ENCODE assay signal across 8 cellular contexts in genomic region chr22:19717691-19718254, GRCh38.
A peak's percentile ranks its signal among the peaks of the same experiment; 100 is the strongest.
DNase-seq lines count a peak whose midpoint lies in the region; ATAC-seq lines count a peak whose summit lies in the region.

No MANE protein-coding gene starts in this region.

- DNase-seq in ACHN = peak; percentile 57
- DNase-seq in NCI-H1048 (lab: John Stamatoyannopoulos, UW) = peak; percentile 26
- DNase-seq in activated CD4-positive, alpha-beta T cell treated with anti-CD3 and anti-CD28 coated beads for 1 hour = peak; percentile 76
- peak; percentile 59 for DNase-seq in cerebellar cortex (ENCODE audit: low spot score)
- DNase-seq in kidney glomerular epithelial cell (lab: John Stamatoyannopoulos, UW) = peak; percentile 29
- DNase-seq in stimulated activated CD4-positive, alpha-beta T cell treated with anti-CD3 and anti-CD28 coated beads, Interleukin-1b, Interleukin-23, amount 100 ng/mL, for 1 hour (ENCODE audit: low read depth in 2 of 2) = peak; percentile 46 to 78

- ATAC-seq in GM19023 (IDR thresholded peaks at IDR 0.05; ENCODE audit: unreplicated experiment) (peak; percentile 62), GM19455 (IDR thresholded peaks at IDR 0.05; ENCODE audit: unreplicated experiment) (no peak)

- in situ Hi-C loops in ACHN (cut with HindIII; ENCODE audit: low pct_ligation_motif_present, low pct_unique_long_range_greater_than_20kb, low sequenced_read_pairs) = no loop called here

Comparison
In these comparisons a context has a peak if more than half of its experiments do, and no peak if none do; other contexts are left out.
1. DNase-seq: peak in every context shown above with its lines; median percentile 76 in activated CD4-positive, alpha-beta T cell treated with anti-CD3 and anti-CD28 coated beads for 1 hour; 62 in stimulated activated CD4-positive, alpha-beta T cell treated with anti-CD3 and anti-CD28 coated beads, Interleukin-1b, Interleukin-23, amount 100 ng/mL, for 1 hour; 59 in cerebellar cortex; 57 in ACHN; 29 in kidney glomerular epithelial cell; 26 in NCI-H1048.